ENCODE assay signal across 14 cellular contexts in genomic region chr11:114318361-114318760, GRCh38. TPM values are rescaled to one million over a fixed set of nuclear protein-coding genes. Genes with fewer than 3 reads are reported as not detected.
DNase-seq lines count a peak whose midpoint lies in the region; ATAC-seq and TF ChIP-seq lines count a peak whose summit lies in the region.
"Had no signal": no experiment of that assay in that cellular context is flagged by ENCODE, and none has a peak within 500 bp of the region (broad histone marks: within the 10 kb centered on the region; RNA-seq: fewer than 3 reads in every experiment).

No MANE protein-coding gene starts in this region.

- H3K9me3 ChIP-seq in GM23248 (ENCODE audit: low read depth), result no peaks in the 10 kb centered on the region
- no peaks in the 10 kb centered on the region for H3K9me3 ChIP-seq in psoas muscle
- H3K9me3 ChIP-seq: SJCRH30 had no signal

- H3K27ac Mint-ChIP-seq in WTC11, result peak overlapping the region; percentile 92
- H3K27ac Mint-ChIP-seq: brain; stimulated activated naive CD8-positive, alpha-beta T cell treated with anti-CD3 and anti-CD28 coated beads, Interleukin-15, amount 100 ng/mL, for 72 hours had no signal

- H3K79me2 ChIP-seq in GM23248 (ENCODE audit: insufficient read depth), result peaks cover 44% of the 10 kb centered on the region
- H3K79me2 ChIP-seq: hepatocyte had no signal

- DNase-seq in GM23248 (peak; percentile 2), NCI-H1436 treated with DMSO at 0.1 percent for 48 hours (lab: John Stamatoyannopoulos, UW) (peak; percentile 89), WTC11 (ENCODE audit: low spot score) (no peak), psoas muscle (no peak)
- DNase-seq in activated T-cell treated with anti-CD3 and anti-CD28 coated beads, Interleukin-2, amount 50 U/mL, for 48 hours, result no peak
- DNase-seq: activated T-cell treated with anti-CD3 and anti-CD28 coated beads, Interleukin-2, amount 50 U/mL, for 1 hour; stimulated activated CD4-positive, alpha-beta T cell treated with anti-CD3 and anti-CD28 coated beads, Interleukin-4, amount 100 ng/mL, for 24 hours; stimulated activated naive CD8-positive, alpha-beta T cell treated with anti-CD3 and anti-CD28 coated beads, Interleukin-15, amount 100 ng/mL, for 72 hours had no signal

- H3K27me3 ChIP-seq in GM23248 (replicated peaks; ENCODE audit: insufficient read depth) (no peaks in the 10 kb centered on the region), psoas muscle (ENCODE audit: insufficient read depth in 3 of 3, low read length in 2 of 3) (no peaks in the 10 kb centered on the region)
- H3K27me3 ChIP-seq: SJCRH30 had no signal

- peaks cover 96% of the 10 kb centered on the region for H3F3A ChIP-seq in GM23248 (ENCODE audit: insufficient read depth)

- H3K27ac ChIP-seq in GM23248 (peak overlapping the region; percentile 53), psoas muscle (peak overlapping the region; percentile 3)
- H3K27ac ChIP-seq: hepatocyte, SJCRH30, WERI-Rb-1 had no signal

- H3K36me3 Mint-ChIP-seq in WTC11, result no peaks in the 10 kb centered on the region
- H3K36me3 Mint-ChIP-seq: brain had no signal

- H3K4me1 Mint-ChIP-seq in WTC11, result peaks cover 71% of the 10 kb centered on the region

- H3K4me2 ChIP-seq in GM23248 (ENCODE audit: unreplicated experiment), result no peak overlapping the region
- H3K4me2 ChIP-seq: hepatocyte had no signal

- 0 out of 2 replicates have a peak overlapping the region, but pooled peaks have one; percentile 45 for H3K9ac ChIP-seq in GM23248

- peak overlapping the region; percentile 31 for H3K4me3 Mint-ChIP-seq in WTC11
- H3K4me3 Mint-ChIP-seq: brain; stimulated activated naive CD8-positive, alpha-beta T cell treated with anti-CD3 and anti-CD28 coated beads, Interleukin-15, amount 100 ng/mL, for 72 hours had no signal

- peaks cover 46% of the 10 kb centered on the region for H3K36me3 ChIP-seq in GM23248 (ENCODE audit: low read depth)
- H3K36me3 ChIP-seq in psoas muscle (ENCODE audit: insufficient read depth in 1 of 2, low read depth in 1 of 2), result peaks cover 7 to 10% of the 10 kb centered on the region in 2 donors
- H3K36me3 ChIP-seq: WERI-Rb-1 had no signal

- no peaks in the 10 kb centered on the region for H3K9me2 ChIP-seq in GM23248 (ENCODE audit: insufficient read depth)

- no peak overlapping the region for H2AFZ ChIP-seq in GM23248
- H2AFZ ChIP-seq: hepatocyte had no signal

- in situ Hi-C loops in GM23248 (cut with MboI), result no loop called here

- POLR2A ChIA-PET in WTC11 (lab: Charles Lee), result no interaction called here

- H3K4me1 ChIP-seq in GM23248 (ENCODE audit: insufficient read depth) (peaks cover 62% of the 10 kb centered on the region), psoas muscle (no peaks in the 10 kb centered on the region)

- TF ChIP-seq CTCF in WTC11 (IDR thresholded peaks at IDR 0.05) (no peak), psoas muscle (IDR thresholded peaks at IDR 0.05) (no peak)

- no peak overlapping the region for H3K4me3 ChIP-seq in GM23248
- peak overlapping the region; percentile 36 for H3K4me3 ChIP-seq in psoas muscle
- H3K4me3 ChIP-seq: hepatocyte, SJCRH30 had no signal

- CTCF ChIA-PET in WTC11 (lab: Charles Lee), result interaction anchor here (0.6 to 0.7 kb wide), 2 partner anchors 74 to 268 kb away, joined by 3 to 4 read pairs; no protein-coding TSS in a partner anchor

- no peaks in the 10 kb centered on the region; the same call in 1 of the 2 replicates for H4K20me1 ChIP-seq in GM23248 (ENCODE audit: insufficient read depth)

- ATAC-seq in WTC11 (peak; percentile 11), psoas muscle (no peak), GM21717 (IDR thresholded peaks at IDR 0.05; ENCODE audit: unreplicated experiment) (no peak), GM18861 (IDR thresholded peaks at IDR 0.05; ENCODE audit: unreplicated experiment) (no peak)
- ATAC-seq: stimulated activated naive CD8-positive, alpha-beta T cell treated with anti-CD3 and anti-CD28 coated beads, Interleukin-15, amount 100 ng/mL, for 72 hours had no signal

- intact Hi-C loops in psoas muscle (cut with DNase I), result no loop called here

- WGBS in GM23248 (ENCODE audit: low coverage in 1 of 2, low lambda C conversion rate in 2 of 2, missing lambda C conversion rate in 2 of 2), 2 experiments, result 94 to 95% methylated on average over 4 of the region's 4 CpGs
- 35 to 38% (median 38%) methylated on average over 4 of the region's 4 CpGs for WGBS in psoas muscle, 3 donors

- H3K27me3 Mint-ChIP-seq in WTC11 (ENCODE audit: low read depth), result peaks cover 8% of the 10 kb centered on the region
- H3K27me3 Mint-ChIP-seq: brain had no signal

- 0 out of 2 replicates have a peak, but pooled peaks cover 4% of the 10 kb centered on the region for H3K9me3 Mint-ChIP-seq in WTC11
- H3K9me3 Mint-ChIP-seq: brain; stimulated activated naive CD8-positive, alpha-beta T cell treated with anti-CD3 and anti-CD28 coated beads, Interleukin-15, amount 100 ng/mL, for 72 hours had no signal

TF ChIP-seq in WTC11, 78 proteins besides CTCF, POLR2A, EP300 and RAD21:
- no peak for TF ChIP-seq NR1H2 (CRISPR knock-in tag; IDR thresholded peaks at IDR 0.05)

RNA-seq across cellular contexts. Expression of gene NNMT, which starts 22.2 kb away (rescaled TPM):
- 809 and 1,043 TPM in 2 replicates for total RNA-seq in GM23248 (2014; rRNA removed; shearing (Covaris generic))
- polyA plus RNA-seq in GM23248 (2016; fragmentation: Nextera tagmentation; extraction: Ambion mirVana), result 1,317 and 1,390 TPM in 2 replicates
- 0.50 to 0.53 TPM in 2 of 3 replicates, not detected in the other for total RNA-seq in WTC11 (2021)
- 1,000 to 10,000 TPM in 1 of 4 donors, 100 to 1,000 TPM in 3; 165 to 2,602 (median 604) TPM for total RNA-seq in psoas muscle
- polyA plus RNA-seq in psoas muscle, result 1,000 to 10,000 TPM in 2 of 3 donors, 100 to 1,000 TPM in 1; 649 to 3,089 (median 1,851) TPM

Comparison
In these comparisons a context has a peak if more than half of its experiments do, and no peak if none do; other contexts are left out.
1. DNase-seq: peak in GM23248 (single experiment) and NCI-H1436 treated with DMSO at 0.1 percent for 48 hours (single experiment); none in WTC11 (single experiment), psoas muscle (0 of 2) and activated T-cell treated with anti-CD3 and anti-CD28 coated beads, Interleukin-2, amount 50 U/mL, for 48 hours (0 of 2).
2. RNA of gene NNMT, which starts 22.2 kb away (total RNA-seq): 809 to 1,043 TPM in GM23248 and 165 to 2,602 TPM in psoas muscle; 0.50 to 0.53 TPM in WTC11; every median in the first group is over 100 times any median in the second.